In the genomic region with DNA sequence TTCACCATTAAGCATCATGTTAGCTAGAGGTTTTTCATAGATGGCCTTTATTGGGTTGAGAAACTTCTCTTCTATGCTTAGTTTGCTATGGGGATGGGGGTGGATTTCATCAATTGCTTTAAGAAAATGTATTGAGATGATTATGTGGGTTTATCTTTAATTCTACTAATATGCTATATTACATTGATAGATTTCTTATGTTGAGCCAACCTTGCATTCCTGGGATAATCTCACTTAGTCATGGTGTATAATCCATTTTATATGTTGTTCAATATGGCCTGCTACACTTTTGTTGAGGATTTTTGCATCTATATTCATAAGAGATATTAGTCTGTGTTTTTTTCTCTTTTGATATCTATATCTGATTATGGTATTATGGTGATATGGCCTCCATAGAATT, we compare ENCODE assay signal across 20 cellular contexts.
DNase-seq lines count a peak whose midpoint lies in the region; ATAC-seq, FAIRE-seq and TF ChIP-seq lines count a peak whose summit lies in the region.
"Had no signal": no experiment of that assay in that cellular context is flagged by ENCODE, and none has a peak within 500 bp of the region (broad histone marks: within the 10 kb centered on the region; RNA-seq: fewer than 3 reads in every experiment).

No MANE protein-coding gene starts in this region.

- POLR2A ChIA-PET in K562 (lab: Yijun Ruan, JAX) = interaction anchor here (0.7 kb wide), 1 partner anchor 149 kb away, joined by 3 read pairs; no protein-coding TSS in a partner anchor

- no peak overlapping the region for H3K9ac ChIP-seq in K562 (ENCODE audit: insufficient read depth in 1 of 2, low read depth in 2 of 2, low read length in 2 of 2)
- H3K9ac ChIP-seq: BLaER1 treated with 17β-estradiol and CSF1 and Interleukin-3, amounts not matched to agents 10 nM and 100 nM had no signal

- no peak overlapping the region for H3K4me3 Mint-ChIP-seq in activated naive CD4-positive, alpha-beta T cell treated with anti-CD3 and anti-CD28 coated beads for 36 hours
- H3K4me3 Mint-ChIP-seq: B cell; CD4-positive, alpha-beta T cell; CD8-positive, alpha-beta T cell had no signal

- H3K27me3 ChIP-seq in K562 (ENCODE audit: control insufficient read depth in 2 of 2, insufficient read depth in 2 of 2, low read length in 2 of 2) = no peaks in the 10 kb centered on the region; a peak in 1 of 5 replicates
- H3K27me3 ChIP-seq: BLaER1 treated with 17β-estradiol and CSF1 and Interleukin-3, amounts not matched to agents 10 nM and 100 nM had no signal

- no peak for TF ChIP-seq CTCF in K562 (IDR thresholded peaks at IDR 0.05 in 2 of 3, conservative IDR thresholded peaks at IDR 0.05 in 1 of 3; ENCODE audit: insufficient read depth in 2 of 3, low read depth in 1 of 3, low read length in 3 of 3)

- FAIRE-seq in K562 (lab: Jason Lieb, UNC) = no peak
- FAIRE-seq: A549, D721Med, GM12891, GM19239 had no signal

- H4K20me1 ChIP-seq in K562 (replicated peaks; ENCODE audit: control insufficient read depth, insufficient read depth, low read length) = no peaks in the 10 kb centered on the region
- H4K20me1 ChIP-seq: BLaER1 treated with 17β-estradiol and CSF1 and Interleukin-3, amounts not matched to agents 10 nM and 100 nM had no signal

- H3K9me3 ChIP-seq in K562 (replicated peaks; ENCODE audit: control insufficient read depth, insufficient read depth, low read depth, low read length) = 0 out of 2 replicates have a peak, but pooled peaks cover 3% of the 10 kb centered on the region

- H3K36me3 Mint-ChIP-seq in activated naive CD4-positive, alpha-beta T cell treated with anti-CD3 and anti-CD28 coated beads for 36 hours (ENCODE audit: low read depth) = peaks cover 13% of the 10 kb centered on the region
- H3K36me3 Mint-ChIP-seq: CD8-positive, alpha-beta T cell had no signal

- H3K27ac Mint-ChIP-seq in activated naive CD4-positive, alpha-beta T cell treated with anti-CD3 and anti-CD28 coated beads for 36 hours = peak overlapping the region; percentile 0
- H3K27ac Mint-ChIP-seq: B cell; CD4-positive, alpha-beta T cell; CD8-positive, alpha-beta T cell had no signal

- no peak for TF ChIP-seq POLR2A in K562 (conservative IDR thresholded peaks at IDR 0.05)

- H3K36me3 ChIP-seq in K562 (ENCODE audit: control insufficient read depth, insufficient read depth, low read length) = no peaks in the 10 kb centered on the region

- CTCF ChIA-PET in activated naive CD4-positive, alpha-beta T cell treated with anti-CD3 and anti-CD28 coated beads for 36 hours (lab: Charles Lee) = no interaction called here
- CTCF ChIA-PET in K562 (lab: Yijun Ruan, JAX; ENCODE audit: low intra/inter-chr PET ratio) = no interaction called here

- no peak for TF ChIP-seq EP300 in K562 (IDR thresholded peaks at IDR 0.05; ENCODE audit: low read length)

- no peaks in the 10 kb centered on the region for H3K9me1 ChIP-seq in K562 (ENCODE audit: control insufficient read depth, insufficient read depth, low read length)

- BruUV-seq in K562 (replicated peaks; lab: Mats Ljungman, UMichigan) = no TSS peak

- H3K9me3 Mint-ChIP-seq in activated naive CD4-positive, alpha-beta T cell treated with anti-CD3 and anti-CD28 coated beads for 36 hours = peaks cover 36% of the 10 kb centered on the region

- no peak for TF ChIP-seq RAD21 in K562 (CRISPR knock-in tag; conservative IDR thresholded peaks at IDR 0.05 in 1 of 2, IDR thresholded peaks at IDR 0.05 in 1 of 2)

- H3K4me2 ChIP-seq in K562 (ENCODE audit: insufficient read depth, low read length) = no peak overlapping the region
- H3K4me2 ChIP-seq: A549; BLaER1 treated with 17β-estradiol and CSF1 and Interleukin-3, amounts not matched to agents 10 nM and 100 nM had no signal

- in situ Hi-C loops in K562 (cut with MboI) = no loop called here

- no peaks in the 10 kb centered on the region for H3K79me2 ChIP-seq in K562 (ENCODE audit: control insufficient read depth, insufficient read depth, low read length)

- no peak overlapping the region for H3K4me3 ChIP-seq in K562
- H3K4me3 ChIP-seq: A549; BLaER1 treated with 17β-estradiol and CSF1 and Interleukin-3, amounts not matched to agents 10 nM and 100 nM had no signal

- no peak for DNase-seq in activated naive CD4-positive, alpha-beta T cell treated with anti-CD3 and anti-CD28 coated beads for 36 hours
- DNase-seq in activated naive CD4-positive, alpha-beta T cell treated with anti-CD3 and anti-CD28 coated beads, Interleukin-2, amount 50 U/mL, for 16 hours = no peak
- DNase-seq in K562 (ENCODE audit: extremely low read depth in 1 of 4, low spot score in 3 of 4) (no peak), NK-92 (lab: John Stamatoyannopoulos, UW; ENCODE audit: unreplicated experiment) (no peak)
- DNase-seq: AML-193; Caco-2; Calu3; CD4-positive, alpha-beta T cell; CD8-positive, alpha-beta T cell; DMS79 treated with DMSO at 0.1 percent for 48 hours; GF-D8 had no signal

- no peak for ATAC-seq in K562
- no peak for ATAC-seq in HG03095 (IDR thresholded peaks at IDR 0.05; ENCODE audit: unreplicated experiment)
- ATAC-seq: A549; CD8-positive, alpha-beta T cell had no signal

- H2AFZ ChIP-seq in K562 (ENCODE audit: low read depth, low read length) = no peak overlapping the region

- no peak overlapping the region for H3K27ac ChIP-seq in K562 (ENCODE audit: extremely low read depth, low read depth, low read length)
- H3K27ac ChIP-seq: 22Rv1; A549; BLaER1 treated with 17β-estradiol and CSF1 and Interleukin-3, amounts not matched to agents 10 nM and 100 nM; C4-2B had no signal

- peaks cover 22% of the 10 kb centered on the region for H3K4me1 Mint-ChIP-seq in activated naive CD4-positive, alpha-beta T cell treated with anti-CD3 and anti-CD28 coated beads for 36 hours (ENCODE audit: low read depth)

- H3K4me1 ChIP-seq in K562 (replicated peaks in 1 of 2; ENCODE audit: control insufficient read depth in 2 of 2, insufficient read depth in 2 of 2, low read length in 2 of 2) = peaks cover 0 to 4% of the 10 kb centered on the region in 2 experiments; a peak in 1 of 5 replicates

- no peaks in the 10 kb centered on the region for H3K27me3 Mint-ChIP-seq in activated naive CD4-positive, alpha-beta T cell treated with anti-CD3 and anti-CD28 coated beads for 36 hours (ENCODE audit: low read depth)
- H3K27me3 Mint-ChIP-seq: B cell had no signal

- intact Hi-C loops in activated naive CD4-positive, alpha-beta T cell treated with anti-CD3 and anti-CD28 coated beads for 36 hours (cut with micrococcal nuclease) = no loop called here
- intact Hi-C loops in K562 (cut with micrococcal nuclease) = no loop called here

TF ChIP-seq in K562, 482 proteins besides CTCF, POLR2A, EP300 and RAD21:
- TF ChIP-seq RUNX1 (IDR thresholded peaks at IDR 0.05; ENCODE audit: low read depth) (no peak), TEAD2 (tag; IDR thresholded peaks at IDR 0.05) (no peak), ZNF121 (CRISPR knock-in tag; conservative IDR thresholded peaks at IDR 0.05) (no peak), POLR2G (IDR thresholded peaks at IDR 0.05; ENCODE audit: low read depth, low read length) (no peak), ZNF324 (CRISPR knock-in tag; IDR thresholded peaks at IDR 0.05) (peak; percentile 95)
- TF ChIP-seq, protein P1, sequence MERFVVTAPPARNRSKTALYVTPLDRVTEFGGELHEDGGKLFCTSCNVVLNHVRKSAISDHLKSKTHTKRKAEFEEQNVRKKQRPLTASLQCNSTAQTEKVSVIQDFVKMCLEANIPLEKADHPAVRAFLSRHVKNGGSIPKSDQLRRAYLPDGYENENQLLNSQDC (CRISPR knock-in tag; IDR thresholded peaks at IDR 0.05) = no peak
- TF ChIP-seq, protein P2, sequence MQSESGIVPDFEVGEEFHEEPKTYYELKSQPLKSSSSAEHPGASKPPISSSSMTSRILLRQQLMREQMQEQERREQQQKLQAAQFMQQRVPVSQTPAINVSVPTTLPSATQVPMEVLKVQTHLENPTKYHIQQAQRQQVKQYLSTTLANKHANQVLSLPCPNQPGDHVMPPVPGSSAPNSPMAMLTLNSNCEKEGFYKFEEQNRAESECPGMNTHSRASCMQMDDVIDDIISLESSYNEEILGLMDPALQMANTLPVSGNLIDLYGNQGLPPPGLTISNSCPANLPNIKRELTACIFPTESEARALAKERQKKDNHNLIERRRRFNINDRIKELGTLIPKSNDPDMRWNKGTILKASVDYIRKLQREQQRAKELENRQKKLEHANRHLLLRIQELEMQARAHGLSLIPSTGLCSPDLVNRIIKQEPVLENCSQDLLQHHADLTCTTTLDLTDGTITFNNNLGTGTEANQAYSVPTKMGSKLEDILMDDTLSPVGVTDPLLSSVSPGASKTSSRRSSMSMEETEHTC (IDR thresholded peaks at IDR 0.05) = no peak
- TF ChIP-seq, protein P3, sequence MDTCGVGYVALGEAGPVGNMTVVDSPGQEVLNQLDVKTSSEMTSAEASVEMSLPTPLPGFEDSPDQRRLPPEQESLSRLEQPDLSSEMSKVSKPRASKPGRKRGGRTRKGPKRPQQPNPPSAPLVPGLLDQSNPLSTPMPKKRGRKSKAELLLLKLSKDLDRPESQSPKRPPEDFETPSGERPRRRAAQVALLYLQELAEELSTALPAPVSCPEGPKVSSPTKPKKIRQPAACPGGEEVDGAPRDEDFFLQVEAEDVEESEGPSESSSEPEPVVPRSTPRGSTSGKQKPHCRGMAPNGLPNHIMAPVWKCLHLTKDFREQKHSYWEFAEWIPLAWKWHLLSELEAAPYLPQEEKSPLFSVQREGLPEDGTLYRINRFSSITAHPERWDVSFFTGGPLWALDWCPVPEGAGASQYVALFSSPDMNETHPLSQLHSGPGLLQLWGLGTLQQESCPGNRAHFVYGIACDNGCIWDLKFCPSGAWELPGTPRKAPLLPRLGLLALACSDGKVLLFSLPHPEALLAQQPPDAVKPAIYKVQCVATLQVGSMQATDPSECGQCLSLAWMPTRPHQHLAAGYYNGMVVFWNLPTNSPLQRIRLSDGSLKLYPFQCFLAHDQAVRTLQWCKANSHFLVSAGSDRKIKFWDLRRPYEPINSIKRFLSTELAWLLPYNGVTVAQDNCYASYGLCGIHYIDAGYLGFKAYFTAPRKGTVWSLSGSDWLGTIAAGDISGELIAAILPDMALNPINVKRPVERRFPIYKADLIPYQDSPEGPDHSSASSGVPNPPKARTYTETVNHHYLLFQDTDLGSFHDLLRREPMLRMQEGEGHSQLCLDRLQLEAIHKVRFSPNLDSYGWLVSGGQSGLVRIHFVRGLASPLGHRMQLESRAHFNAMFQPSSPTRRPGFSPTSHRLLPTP (IDR thresholded peaks at IDR 0.05; ENCODE audit: borderline replicate concordance, extremely low read depth, insufficient read length) = no peak
